1 cellular context compared by ENCODE assay signal in the genomic region with DNA sequence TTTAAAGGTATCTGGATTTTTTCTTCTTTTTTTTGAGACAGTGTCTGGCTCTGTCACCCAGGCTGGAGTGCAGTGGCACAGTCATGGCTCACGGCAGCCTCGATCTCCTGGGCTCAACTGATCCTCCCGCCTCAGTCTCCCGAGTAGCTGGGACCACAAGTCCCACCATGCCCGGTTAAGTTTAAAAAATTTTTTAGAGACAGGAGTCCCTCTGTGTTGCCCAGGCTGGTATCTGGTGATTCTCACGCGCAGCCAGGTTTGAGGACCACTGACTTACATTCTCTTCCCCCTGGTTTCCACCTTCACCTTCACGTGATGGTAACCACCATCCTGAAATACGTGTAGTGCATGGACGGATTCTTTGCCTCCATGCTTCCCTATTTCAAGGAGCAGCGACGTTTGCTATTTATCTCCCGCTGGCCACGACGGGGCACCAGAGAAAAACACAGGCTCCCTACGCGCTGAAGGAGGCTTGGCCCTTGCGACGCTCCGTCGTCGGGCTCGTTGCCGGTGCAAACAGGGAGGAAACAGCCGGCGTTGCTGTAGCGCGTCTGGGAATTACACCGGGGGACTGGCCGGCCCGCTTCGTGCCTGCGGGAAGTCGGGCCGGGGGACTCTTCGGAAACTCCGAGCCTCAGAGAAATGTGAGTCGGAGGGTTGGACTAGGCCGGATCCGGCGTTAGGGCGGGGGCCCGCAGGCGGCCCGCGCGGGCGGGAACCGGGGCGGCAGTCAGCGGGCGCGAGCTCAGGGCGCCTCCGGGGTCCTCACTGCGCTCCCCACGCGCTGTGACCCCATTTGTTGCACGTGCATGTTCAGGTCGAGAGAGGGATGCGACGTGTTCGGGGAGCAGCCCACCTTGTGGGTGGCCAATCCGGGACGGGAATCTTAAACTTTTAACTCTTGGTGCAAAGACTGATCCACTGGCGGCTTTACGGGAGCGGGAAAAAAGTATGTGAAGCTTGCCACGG.
A peak's percentile ranks its signal among the peaks of the same experiment; 100 is the strongest.
TF ChIP-seq lines count a peak whose summit lies in the region.

A gene with protein sequence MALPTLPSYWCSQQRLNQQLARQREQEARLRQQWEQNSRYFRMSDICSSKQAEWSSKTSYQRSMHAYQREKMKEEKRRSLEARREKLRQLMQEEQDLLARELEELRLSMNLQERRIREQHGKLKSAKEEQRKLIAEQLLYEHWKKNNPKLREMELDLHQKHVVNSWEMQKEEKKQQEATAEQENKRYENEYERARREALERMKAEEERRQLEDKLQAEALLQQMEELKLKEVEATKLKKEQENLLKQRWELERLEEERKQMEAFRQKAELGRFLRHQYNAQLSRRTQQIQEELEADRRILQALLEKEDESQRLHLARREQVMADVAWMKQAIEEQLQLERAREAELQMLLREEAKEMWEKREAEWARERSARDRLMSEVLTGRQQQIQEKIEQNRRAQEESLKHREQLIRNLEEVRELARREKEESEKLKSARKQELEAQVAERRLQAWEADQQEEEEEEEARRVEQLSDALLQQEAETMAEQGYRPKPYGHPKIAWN (plus strand): TSS at position 492 of the 969 bp plus-strand sequence. CDS start 2,753 bp downstream, outside the sequence.

TF ChIP-seq in K562, 482 proteins besides CTCF, POLR2A, EP300 and RAD21 (continued from another document and continues in another):
- TF ChIP-seq, protein P1, sequence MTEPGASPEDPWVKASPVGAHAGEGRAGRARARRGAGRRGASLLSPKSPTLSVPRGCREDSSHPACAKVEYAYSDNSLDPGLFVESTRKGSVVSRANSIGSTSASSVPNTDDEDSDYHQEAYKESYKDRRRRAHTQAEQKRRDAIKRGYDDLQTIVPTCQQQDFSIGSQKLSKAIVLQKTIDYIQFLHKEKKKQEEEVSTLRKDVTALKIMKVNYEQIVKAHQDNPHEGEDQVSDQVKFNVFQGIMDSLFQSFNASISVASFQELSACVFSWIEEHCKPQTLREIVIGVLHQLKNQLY (CRISPR knock-in tag; conservative IDR thresholded peaks at IDR 0.05) = 0 out of 4 replicates have a peak, but pooled peaks of 1 of the 2 experiments have one; percentile 31
- TF ChIP-seq, protein P2, sequence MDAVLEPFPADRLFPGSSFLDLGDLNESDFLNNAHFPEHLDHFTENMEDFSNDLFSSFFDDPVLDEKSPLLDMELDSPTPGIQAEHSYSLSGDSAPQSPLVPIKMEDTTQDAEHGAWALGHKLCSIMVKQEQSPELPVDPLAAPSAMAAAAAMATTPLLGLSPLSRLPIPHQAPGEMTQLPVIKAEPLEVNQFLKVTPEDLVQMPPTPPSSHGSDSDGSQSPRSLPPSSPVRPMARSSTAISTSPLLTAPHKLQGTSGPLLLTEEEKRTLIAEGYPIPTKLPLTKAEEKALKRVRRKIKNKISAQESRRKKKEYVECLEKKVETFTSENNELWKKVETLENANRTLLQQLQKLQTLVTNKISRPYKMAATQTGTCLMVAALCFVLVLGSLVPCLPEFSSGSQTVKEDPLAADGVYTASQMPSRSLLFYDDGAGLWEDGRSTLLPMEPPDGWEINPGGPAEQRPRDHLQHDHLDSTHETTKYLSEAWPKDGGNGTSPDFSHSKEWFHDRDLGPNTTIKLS (IDR thresholded peaks at IDR 0.05; ENCODE audit: borderline replicate concordance, low read depth) = peak; percentile 38; the same call in 1 of the 2 replicates
- peak; percentile 39; the same call in 1 of the 2 replicates for TF ChIP-seq ARID2 (IDR thresholded peaks at IDR 0.05)
- TF ChIP-seq SAP30 (IDR thresholded peaks at IDR 0.05; ENCODE audit: borderline replicate concordance, insufficient read depth, low read depth, low read length, poor library complexity, severe bottlenecking) = peak; percentile 91
- TF ChIP-seq, protein P3, sequence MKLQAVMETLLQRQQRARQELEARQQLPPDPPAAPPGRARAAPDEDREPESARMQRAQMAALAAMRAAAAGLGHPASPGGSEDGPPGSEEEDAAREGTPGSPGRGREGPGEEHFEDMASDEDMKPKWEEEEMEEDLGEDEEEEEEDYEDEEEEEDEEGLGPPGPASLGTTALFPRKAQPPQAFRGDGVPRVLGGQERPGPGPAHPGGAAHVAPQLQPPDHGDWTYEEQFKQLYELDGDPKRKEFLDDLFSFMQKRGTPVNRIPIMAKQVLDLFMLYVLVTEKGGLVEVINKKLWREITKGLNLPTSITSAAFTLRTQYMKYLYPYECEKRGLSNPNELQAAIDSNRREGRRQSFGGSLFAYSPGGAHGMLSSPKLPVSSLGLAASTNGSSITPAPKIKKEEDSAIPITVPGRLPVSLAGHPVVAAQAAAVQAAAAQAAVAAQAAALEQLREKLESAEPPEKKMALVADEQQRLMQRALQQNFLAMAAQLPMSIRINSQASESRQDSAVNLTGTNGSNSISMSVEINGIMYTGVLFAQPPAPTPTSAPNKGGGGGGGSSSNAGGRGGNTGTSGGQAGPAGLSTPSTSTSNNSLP (IDR thresholded peaks at IDR 0.05; ENCODE audit: borderline replicate concordance, low read depth, low read length) = no peak
- peak; percentile 30; the same call in 1 of the 2 replicates for TF ChIP-seq ZNF583 (CRISPR knock-in tag; IDR thresholded peaks at IDR 0.05)
- peak; percentile 60 for TF ChIP-seq CREB1 (IDR thresholded peaks at IDR 0.05)
- TF ChIP-seq CREB1 (CRISPR knock-in tag; IDR thresholded peaks at IDR 0.05) = peak; percentile 74
- TF ChIP-seq NCOR1 (IDR thresholded peaks at IDR 0.05) = no peak; the same call in 1 of the 2 replicates
- TF ChIP-seq MECOM (CRISPR knock-in tag; IDR thresholded peaks at IDR 0.05) = no peak
- TF ChIP-seq SMARCA4 (IDR thresholded peaks at IDR 0.05) = peak; percentile 78
- no peak for TF ChIP-seq POLR2H (tag; IDR thresholded peaks at IDR 0.05; ENCODE audit: low read depth)
- TF ChIP-seq, protein P4, sequence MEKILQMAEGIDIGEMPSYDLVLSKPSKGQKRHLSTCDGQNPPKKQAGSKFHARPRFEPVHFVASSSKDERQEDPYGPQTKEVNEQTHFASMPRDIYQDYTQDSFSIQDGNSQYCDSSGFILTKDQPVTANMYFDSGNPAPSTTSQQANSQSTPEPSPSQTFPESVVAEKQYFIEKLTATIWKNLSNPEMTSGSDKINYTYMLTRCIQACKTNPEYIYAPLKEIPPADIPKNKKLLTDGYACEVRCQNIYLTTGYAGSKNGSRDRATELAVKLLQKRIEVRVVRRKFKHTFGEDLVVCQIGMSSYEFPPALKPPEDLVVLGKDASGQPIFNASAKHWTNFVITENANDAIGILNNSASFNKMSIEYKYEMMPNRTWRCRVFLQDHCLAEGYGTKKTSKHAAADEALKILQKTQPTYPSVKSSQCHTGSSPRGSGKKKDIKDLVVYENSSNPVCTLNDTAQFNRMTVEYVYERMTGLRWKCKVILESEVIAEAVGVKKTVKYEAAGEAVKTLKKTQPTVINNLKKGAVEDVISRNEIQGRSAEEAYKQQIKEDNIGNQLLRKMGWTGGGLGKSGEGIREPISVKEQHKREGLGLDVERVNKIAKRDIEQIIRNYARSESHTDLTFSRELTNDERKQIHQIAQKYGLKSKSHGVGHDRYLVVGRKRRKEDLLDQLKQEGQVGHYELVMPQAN (IDR thresholded peaks at IDR 0.05; ENCODE audit: borderline replicate concordance) = peak; percentile 15; the same call in 1 of the 2 replicates
- TF ChIP-seq CCAR2 (IDR thresholded peaks at IDR 0.05; ENCODE audit: low read depth, low read length) = no peak
- 0 out of 2 replicates have a peak, but pooled peaks have one; percentile 35 for TF ChIP-seq MBD2 (IDR thresholded peaks at IDR 0.05; ENCODE audit: borderline replicate concordance, low read depth)
- TF ChIP-seq SMARCA5 (IDR thresholded peaks at IDR 0.05) = no peak
- TF ChIP-seq, protein P5, sequence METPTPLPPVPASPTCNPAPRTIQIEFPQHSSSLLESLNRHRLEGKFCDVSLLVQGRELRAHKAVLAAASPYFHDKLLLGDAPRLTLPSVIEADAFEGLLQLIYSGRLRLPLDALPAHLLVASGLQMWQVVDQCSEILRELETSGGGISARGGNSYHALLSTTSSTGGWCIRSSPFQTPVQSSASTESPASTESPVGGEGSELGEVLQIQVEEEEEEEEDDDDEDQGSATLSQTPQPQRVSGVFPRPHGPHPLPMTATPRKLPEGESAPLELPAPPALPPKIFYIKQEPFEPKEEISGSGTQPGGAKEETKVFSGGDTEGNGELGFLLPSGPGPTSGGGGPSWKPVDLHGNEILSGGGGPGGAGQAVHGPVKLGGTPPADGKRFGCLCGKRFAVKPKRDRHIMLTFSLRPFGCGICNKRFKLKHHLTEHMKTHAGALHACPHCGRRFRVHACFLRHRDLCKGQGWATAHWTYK (CRISPR knock-in tag; IDR thresholded peaks at IDR 0.05) = 0 out of 2 replicates have a peak, but pooled peaks have one; percentile 42
- no peak for TF ChIP-seq SRSF3 (IDR thresholded peaks at IDR 0.05; ENCODE audit: insufficient read depth, low read length)
- peak; percentile 19 for TF ChIP-seq DACH1 (IDR thresholded peaks at IDR 0.05; ENCODE audit: partially characterized antibody)
- no peak for TF ChIP-seq ARHGAP35 (IDR thresholded peaks at IDR 0.05; ENCODE audit: partially characterized antibody)
- no peak for TF ChIP-seq EZH2 (IDR thresholded peaks at IDR 0.05; ENCODE audit: borderline replicate concordance, low read depth, low read length)
- no peak for TF ChIP-seq ZNF507 (tag; conservative IDR thresholded peaks at IDR 0.05)
- no peak for TF ChIP-seq SMAD2 (IDR thresholded peaks at IDR 0.05; ENCODE audit: low read depth, low read length)
- no peak for TF ChIP-seq ZNF165 (CRISPR knock-in tag; IDR thresholded peaks at IDR 0.05; ENCODE audit: borderline replicate concordance)
- TF ChIP-seq NONO (IDR thresholded peaks at IDR 0.05; ENCODE audit: low read depth in 2 of 2, low read length in 1 of 2) = 0 out of 4 replicates have a peak, but pooled peaks of 1 of the 2 experiments have one; percentile 28
- no peak for TF ChIP-seq NR4A1 (CRISPR knock-in tag; IDR thresholded peaks at IDR 0.05)
- no peak for TF ChIP-seq NR4A1 (tag; IDR thresholded peaks at IDR 0.05)
- no peak for TF ChIP-seq RBM22 (IDR thresholded peaks at IDR 0.05; ENCODE audit: low read depth, low read length, poor library complexity, severe bottlenecking)
- TF ChIP-seq ELF2 (CRISPR knock-in tag; IDR thresholded peaks at IDR 0.05) = no peak
- no peak for TF ChIP-seq ZNF121 (CRISPR knock-in tag; conservative IDR thresholded peaks at IDR 0.05)
- TF ChIP-seq ZNF146 (CRISPR knock-in tag; IDR thresholded peaks at IDR 0.05; ENCODE audit: unreplicated experiment) = no peak
- TF ChIP-seq, protein P6, sequence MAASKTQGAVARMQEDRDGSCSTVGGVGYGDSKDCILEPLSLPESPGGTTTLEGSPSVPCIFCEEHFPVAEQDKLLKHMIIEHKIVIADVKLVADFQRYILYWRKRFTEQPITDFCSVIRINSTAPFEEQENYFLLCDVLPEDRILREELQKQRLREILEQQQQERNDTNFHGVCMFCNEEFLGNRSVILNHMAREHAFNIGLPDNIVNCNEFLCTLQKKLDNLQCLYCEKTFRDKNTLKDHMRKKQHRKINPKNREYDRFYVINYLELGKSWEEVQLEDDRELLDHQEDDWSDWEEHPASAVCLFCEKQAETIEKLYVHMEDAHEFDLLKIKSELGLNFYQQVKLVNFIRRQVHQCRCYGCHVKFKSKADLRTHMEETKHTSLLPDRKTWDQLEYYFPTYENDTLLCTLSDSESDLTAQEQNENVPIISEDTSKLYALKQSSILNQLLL (CRISPR knock-in tag; IDR thresholded peaks at IDR 0.05; ENCODE audit: borderline replicate concordance) = no peak
- no peak for TF ChIP-seq PPARD (CRISPR knock-in tag; IDR thresholded peaks at IDR 0.05)
- no peak for TF ChIP-seq RBM34 (IDR thresholded peaks at IDR 0.05; ENCODE audit: borderline replicate concordance, insufficient read depth, low read length)
- TF ChIP-seq, protein P7, sequence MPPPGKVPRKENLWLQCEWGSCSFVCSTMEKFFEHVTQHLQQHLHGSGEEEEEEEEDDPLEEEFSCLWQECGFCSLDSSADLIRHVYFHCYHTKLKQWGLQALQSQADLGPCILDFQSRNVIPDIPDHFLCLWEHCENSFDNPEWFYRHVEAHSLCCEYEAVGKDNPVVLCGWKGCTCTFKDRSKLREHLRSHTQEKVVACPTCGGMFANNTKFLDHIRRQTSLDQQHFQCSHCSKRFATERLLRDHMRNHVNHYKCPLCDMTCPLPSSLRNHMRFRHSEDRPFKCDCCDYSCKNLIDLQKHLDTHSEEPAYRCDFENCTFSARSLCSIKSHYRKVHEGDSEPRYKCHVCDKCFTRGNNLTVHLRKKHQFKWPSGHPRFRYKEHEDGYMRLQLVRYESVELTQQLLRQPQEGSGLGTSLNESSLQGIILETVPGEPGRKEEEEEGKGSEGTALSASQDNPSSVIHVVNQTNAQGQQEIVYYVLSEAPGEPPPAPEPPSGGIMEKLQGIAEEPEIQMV (tag; conservative IDR thresholded peaks at IDR 0.05; ENCODE audit: low read depth) = no peak
- 0 out of 2 replicates have a peak, but pooled peaks have one; percentile 37 for TF ChIP-seq ZEB2 (IDR thresholded peaks at IDR 0.05)
- no peak for TF ChIP-seq ZNF41 (CRISPR knock-in tag; conservative IDR thresholded peaks at IDR 0.05)
- no peak for TF ChIP-seq MCM2 (IDR thresholded peaks at IDR 0.05; ENCODE audit: low read depth)
- peak in 1 of 2 experiments; percentile 42; a peak in 3 of 4 replicates for TF ChIP-seq NRF1 (conservative IDR thresholded peaks at IDR 0.05 in 1 of 2, IDR thresholded peaks at IDR 0.05 in 1 of 2)
- no peak for TF ChIP-seq HOXB6 (CRISPR knock-in tag; IDR thresholded peaks at IDR 0.05; ENCODE audit: borderline replicate concordance)
- no peak for TF ChIP-seq SNRNP70 (optimal IDR thresholded peaks at IDR 0.05; ENCODE audit: low read depth, low read length)
- TF ChIP-seq BMI1 (IDR thresholded peaks at IDR 0.05; ENCODE audit: low read length) = no peak
- TF ChIP-seq, protein P8, sequence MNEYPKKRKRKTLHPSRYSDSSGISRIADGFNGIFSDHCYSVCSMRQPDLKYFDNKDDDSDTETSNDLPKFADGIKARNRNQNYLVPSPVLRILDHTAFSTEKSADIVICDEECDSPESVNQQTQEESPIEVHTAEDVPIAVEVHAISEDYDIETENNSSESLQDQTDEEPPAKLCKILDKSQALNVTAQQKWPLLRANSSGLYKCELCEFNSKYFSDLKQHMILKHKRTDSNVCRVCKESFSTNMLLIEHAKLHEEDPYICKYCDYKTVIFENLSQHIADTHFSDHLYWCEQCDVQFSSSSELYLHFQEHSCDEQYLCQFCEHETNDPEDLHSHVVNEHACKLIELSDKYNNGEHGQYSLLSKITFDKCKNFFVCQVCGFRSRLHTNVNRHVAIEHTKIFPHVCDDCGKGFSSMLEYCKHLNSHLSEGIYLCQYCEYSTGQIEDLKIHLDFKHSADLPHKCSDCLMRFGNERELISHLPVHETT (CRISPR knock-in tag; conservative IDR thresholded peaks at IDR 0.05 in 1 of 2, IDR thresholded peaks at IDR 0.05 in 1 of 2) = peak in 1 of 2 experiments; percentile 96; a peak in 2 of 4 replicates
- TF ChIP-seq, protein P9, sequence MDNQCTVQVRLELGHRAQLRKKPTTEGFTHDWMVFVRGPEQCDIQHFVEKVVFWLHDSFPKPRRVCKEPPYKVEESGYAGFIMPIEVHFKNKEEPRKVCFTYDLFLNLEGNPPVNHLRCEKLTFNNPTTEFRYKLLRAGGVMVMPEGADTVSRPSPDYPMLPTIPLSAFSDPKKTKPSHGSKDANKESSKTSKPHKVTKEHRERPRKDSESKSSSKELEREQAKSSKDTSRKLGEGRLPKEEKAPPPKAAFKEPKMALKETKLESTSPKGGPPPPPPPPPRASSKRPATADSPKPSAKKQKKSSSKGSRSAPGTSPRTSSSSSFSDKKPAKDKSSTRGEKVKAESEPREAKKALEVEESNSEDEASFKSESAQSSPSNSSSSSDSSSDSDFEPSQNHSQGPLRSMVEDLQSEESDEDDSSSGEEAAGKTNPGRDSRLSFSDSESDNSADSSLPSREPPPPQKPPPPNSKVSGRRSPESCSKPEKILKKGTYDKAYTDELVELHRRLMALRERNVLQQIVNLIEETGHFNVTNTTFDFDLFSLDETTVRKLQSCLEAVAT (IDR thresholded peaks at IDR 0.05) = no peak; a peak in 2 of 4 replicates
